8 cellular contexts compared by ENCODE assay signal in genomic region chr1:1371354-1371740, GRCh38. TPM values are rescaled to one million over a fixed set of nuclear protein-coding genes. Genes with fewer than 3 reads are reported as not detected.
DNase-seq lines count a peak whose midpoint lies in the region; ATAC-seq and TF ChIP-seq lines count a peak whose summit lies in the region.

No MANE protein-coding gene starts in this region.

- H3K4me3 Mint-ChIP-seq in activated CD8-positive, alpha-beta memory T cell treated with anti-CD3 and anti-CD28 coated beads, Interleukin-2, amount 10 ng/mL, durations not matched to agents 7 days and 5 days, result peak overlapping the region; percentile 7
- peak overlapping the region; percentile 9 for H3K4me3 Mint-ChIP-seq in activated naive CD8-positive, alpha-beta T cell treated with anti-CD3 and anti-CD28 coated beads for 36 hours
- H3K4me3 Mint-ChIP-seq in HFFc6, result no peak overlapping the region

- CTCF ChIA-PET in activated CD8-positive, alpha-beta memory T cell treated with anti-CD3 and anti-CD28 coated beads, Interleukin-2, amount 10 ng/mL, durations not matched to agents 7 days and 5 days (lab: Charles Lee), result interaction anchor here (0.5 to 5.8 kb wide), 27 partner anchors 8 to 537 kb away, joined by 3 to 42 read pairs (median 3); partner anchors contain the start of genes CCNL2, MIB2 and MXRA8

- TF ChIP-seq CTCF in HFFc6 (IDR thresholded peaks at IDR 0.05) (no peak), GM13976 (IDR thresholded peaks at IDR 0.05; ENCODE audit: borderline replicate concordance, control extremely low read depth, extremely low read depth, insufficient read depth, missing control alignments) (no peak)

- H3K4me1 Mint-ChIP-seq in activated CD8-positive, alpha-beta memory T cell treated with anti-CD3 and anti-CD28 coated beads, Interleukin-2, amount 10 ng/mL, durations not matched to agents 7 days and 5 days, result peaks cover 38% of the 10 kb centered on the region
- peaks cover 18% of the 10 kb centered on the region for H3K4me1 Mint-ChIP-seq in activated naive CD8-positive, alpha-beta T cell treated with anti-CD3 and anti-CD28 coated beads for 36 hours
- peaks cover 11% of the 10 kb centered on the region; the same call in 1 of the 2 replicates for H3K4me1 Mint-ChIP-seq in HFFc6 (ENCODE audit: low read depth)

- no peaks in the 10 kb centered on the region for H3K27me3 Mint-ChIP-seq in activated CD8-positive, alpha-beta memory T cell treated with anti-CD3 and anti-CD28 coated beads, Interleukin-2, amount 10 ng/mL, durations not matched to agents 7 days and 5 days
- H3K27me3 Mint-ChIP-seq in activated naive CD8-positive, alpha-beta T cell treated with anti-CD3 and anti-CD28 coated beads for 36 hours, result no peaks in the 10 kb centered on the region
- no peaks in the 10 kb centered on the region for H3K27me3 Mint-ChIP-seq in HFFc6 (ENCODE audit: insufficient read depth)

- peak; percentile 87 for DNase-seq in activated CD8-positive, alpha-beta memory T cell treated with anti-CD3 and anti-CD28 coated beads, Interleukin-2, amount 10 ng/mL, durations not matched to agents 7 days and 5 days
- DNase-seq in activated CD8-positive, alpha-beta memory T cell treated with anti-CD3 and anti-CD28 coated beads for 24 hours, result no peak
- DNase-seq in T follicular helper cell (ENCODE audit: low read depth) (peak; percentile 67), HFFc6 (no peak), NCI-H146 (lab: John Stamatoyannopoulos, UW) (no peak), GM13976 (ENCODE audit: low spot score) (no peak)
- peak; percentile 46 for DNase-seq in activated naive CD8-positive, alpha-beta T cell treated with anti-CD3 and anti-CD28 coated beads for 36 hours
- DNase-seq in stimulated activated CD8-positive, alpha-beta memory T cell treated with anti-CD3 and anti-CD28 coated beads, Interleukin-12 subunit alpha, Interleukin-12 subunit beta, amount 100 ng/mL, for 1 hour (ENCODE audit: low read depth), result peak; percentile 34

- peak overlapping the region; percentile 50 for H3K27ac Mint-ChIP-seq in activated CD8-positive, alpha-beta memory T cell treated with anti-CD3 and anti-CD28 coated beads, Interleukin-2, amount 10 ng/mL, durations not matched to agents 7 days and 5 days
- no peak overlapping the region for H3K27ac Mint-ChIP-seq in activated naive CD8-positive, alpha-beta T cell treated with anti-CD3 and anti-CD28 coated beads for 36 hours
- H3K27ac Mint-ChIP-seq in HFFc6, result no peak overlapping the region

- ATAC-seq in activated CD8-positive, alpha-beta memory T cell treated with anti-CD3 and anti-CD28 coated beads, Interleukin-2, amount 10 ng/mL, durations not matched to agents 7 days and 5 days, result peak; percentile 24

- no peaks in the 10 kb centered on the region for H3K9me3 Mint-ChIP-seq in activated CD8-positive, alpha-beta memory T cell treated with anti-CD3 and anti-CD28 coated beads, Interleukin-2, amount 10 ng/mL, durations not matched to agents 7 days and 5 days (ENCODE audit: low read depth)
- H3K9me3 Mint-ChIP-seq in activated naive CD8-positive, alpha-beta T cell treated with anti-CD3 and anti-CD28 coated beads for 36 hours, result no peaks in the 10 kb centered on the region
- no peaks in the 10 kb centered on the region for H3K9me3 Mint-ChIP-seq in HFFc6

- in situ Hi-C loops in GM13976 (cut with MboI; ENCODE audit: low sequenced_read_pairs, unreplicated experiment), result no loop called here

- H3K36me3 Mint-ChIP-seq in activated CD8-positive, alpha-beta memory T cell treated with anti-CD3 and anti-CD28 coated beads, Interleukin-2, amount 10 ng/mL, durations not matched to agents 7 days and 5 days, result peaks cover 7% of the 10 kb centered on the region
- peaks cover 4% of the 10 kb centered on the region for H3K36me3 Mint-ChIP-seq in activated naive CD8-positive, alpha-beta T cell treated with anti-CD3 and anti-CD28 coated beads for 36 hours
- H3K36me3 Mint-ChIP-seq in HFFc6 (ENCODE audit: low read depth), result no peaks in the 10 kb centered on the region

RNA-seq across cellular contexts. Expression of gene AURKAIP1, which starts 3.7 kb away (rescaled TPM):
- 100 to 1,000 TPM; 139 to 141 TPM for total RNA-seq in activated CD8-positive, alpha-beta memory T cell treated with anti-CD3 and anti-CD28 coated beads, Interleukin-2, amount 10 ng/mL, durations not matched to agents 7 days and 5 days
- 100 to 1,000 TPM; 143 to 144 TPM for total RNA-seq in activated naive CD8-positive, alpha-beta T cell treated with anti-CD3 and anti-CD28 coated beads for 36 hours
- total RNA-seq in HFFc6 (2021; fragmentation: NEBNext Ultra II Directional; extraction: Animal tissue kit (Norgen Biotek cat#: 25700)), result 100 to 1,000 TPM; 178 to 206 (median 196) TPM

RNA-seq across cellular contexts. Expression of gene MXRA8, which starts 13.0 kb away (rescaled TPM):
- total RNA-seq in activated CD8-positive, alpha-beta memory T cell treated with anti-CD3 and anti-CD28 coated beads, Interleukin-2, amount 10 ng/mL, durations not matched to agents 7 days and 5 days, result under 1 TPM in 1 of 2 experiments, not detected in 1; 0.61 TPM
- under 1 TPM; 0.50 to 0.97 TPM for total RNA-seq in activated naive CD8-positive, alpha-beta T cell treated with anti-CD3 and anti-CD28 coated beads for 36 hours
- 100 to 1,000 TPM; 438 to 570 (median 524) TPM for total RNA-seq in HFFc6 (2021; fragmentation: NEBNext Ultra II Directional; extraction: Animal tissue kit (Norgen Biotek cat#: 25700))

RNA-seq across cellular contexts. Expression of gene DVL1, which starts 22.1 kb away (rescaled TPM):
- total RNA-seq in activated CD8-positive, alpha-beta memory T cell treated with anti-CD3 and anti-CD28 coated beads, Interleukin-2, amount 10 ng/mL, durations not matched to agents 7 days and 5 days, result 10 to 100 TPM; 35.2 to 42.0 TPM
- total RNA-seq in activated naive CD8-positive, alpha-beta T cell treated with anti-CD3 and anti-CD28 coated beads for 36 hours, result 10 to 100 TPM; 26.8 to 29.0 TPM
- 10 to 100 TPM; 73.8 to 96.6 (median 74.5) TPM for total RNA-seq in HFFc6 (2021; fragmentation: NEBNext Ultra II Directional; extraction: Animal tissue kit (Norgen Biotek cat#: 25700))

RNA-seq across cellular contexts. Expression of gene CCNL2, which starts 27.8 kb away (rescaled TPM):
- 100 to 1,000 TPM; 120 to 124 TPM for total RNA-seq in activated CD8-positive, alpha-beta memory T cell treated with anti-CD3 and anti-CD28 coated beads, Interleukin-2, amount 10 ng/mL, durations not matched to agents 7 days and 5 days
- total RNA-seq in activated naive CD8-positive, alpha-beta T cell treated with anti-CD3 and anti-CD28 coated beads for 36 hours, result 10 to 100 TPM; 91.6 to 92.2 TPM
- 100 to 1,000 TPM in 5 of 6 experiments, 10 to 100 TPM in 1; 96.2 to 115 (median 104) TPM for total RNA-seq in HFFc6 (2021; fragmentation: NEBNext Ultra II Directional; extraction: Animal tissue kit (Norgen Biotek cat#: 25700))

RNA-seq across cellular contexts. Expression of gene MRPL20, which starts 35.7 kb away (rescaled TPM):
- 100 to 1,000 TPM in 1 of 2 experiments, 10 to 100 TPM in 1; 95.2 to 130 TPM for total RNA-seq in activated CD8-positive, alpha-beta memory T cell treated with anti-CD3 and anti-CD28 coated beads, Interleukin-2, amount 10 ng/mL, durations not matched to agents 7 days and 5 days
- total RNA-seq in activated naive CD8-positive, alpha-beta T cell treated with anti-CD3 and anti-CD28 coated beads for 36 hours, result 100 to 1,000 TPM; 181 to 182 TPM
- 100 to 1,000 TPM; 131 to 154 (median 141) TPM for total RNA-seq in HFFc6 (2021; fragmentation: NEBNext Ultra II Directional; extraction: Animal tissue kit (Norgen Biotek cat#: 25700))

Comparison
In these comparisons a context has a peak if more than half of its experiments do, and no peak if none do; other contexts are left out.
1. DNase-seq: peak in activated CD8-positive, alpha-beta memory T cell treated with anti-CD3 and anti-CD28 coated beads, Interleukin-2, amount 10 ng/mL, durations not matched to agents 7 days and 5 days (single experiment), T follicular helper cell (single experiment), activated naive CD8-positive, alpha-beta T cell treated with anti-CD3 and anti-CD28 coated beads for 36 hours (single experiment) and stimulated activated CD8-positive, alpha-beta memory T cell treated with anti-CD3 and anti-CD28 coated beads, Interleukin-12 subunit alpha, Interleukin-12 subunit beta, amount 100 ng/mL, for 1 hour (single experiment); none in activated CD8-positive, alpha-beta memory T cell treated with anti-CD3 and anti-CD28 coated beads for 24 hours (single experiment), HFFc6 (single experiment), NCI-H146 (single experiment) and GM13976 (single experiment).
2. RNA of gene MXRA8, which starts 13.0 kb away (total RNA-seq): 438 to 570 TPM in HFFc6; 0.50 to 0.97 TPM in activated naive CD8-positive, alpha-beta T cell treated with anti-CD3 and anti-CD28 coated beads for 36 hours and 0.61 TPM in activated CD8-positive, alpha-beta memory T cell treated with anti-CD3 and anti-CD28 coated beads, Interleukin-2, amount 10 ng/mL, durations not matched to agents 7 days and 5 days; every median in the first group is over 100 times any median in the second.